In the genomic region with DNA sequence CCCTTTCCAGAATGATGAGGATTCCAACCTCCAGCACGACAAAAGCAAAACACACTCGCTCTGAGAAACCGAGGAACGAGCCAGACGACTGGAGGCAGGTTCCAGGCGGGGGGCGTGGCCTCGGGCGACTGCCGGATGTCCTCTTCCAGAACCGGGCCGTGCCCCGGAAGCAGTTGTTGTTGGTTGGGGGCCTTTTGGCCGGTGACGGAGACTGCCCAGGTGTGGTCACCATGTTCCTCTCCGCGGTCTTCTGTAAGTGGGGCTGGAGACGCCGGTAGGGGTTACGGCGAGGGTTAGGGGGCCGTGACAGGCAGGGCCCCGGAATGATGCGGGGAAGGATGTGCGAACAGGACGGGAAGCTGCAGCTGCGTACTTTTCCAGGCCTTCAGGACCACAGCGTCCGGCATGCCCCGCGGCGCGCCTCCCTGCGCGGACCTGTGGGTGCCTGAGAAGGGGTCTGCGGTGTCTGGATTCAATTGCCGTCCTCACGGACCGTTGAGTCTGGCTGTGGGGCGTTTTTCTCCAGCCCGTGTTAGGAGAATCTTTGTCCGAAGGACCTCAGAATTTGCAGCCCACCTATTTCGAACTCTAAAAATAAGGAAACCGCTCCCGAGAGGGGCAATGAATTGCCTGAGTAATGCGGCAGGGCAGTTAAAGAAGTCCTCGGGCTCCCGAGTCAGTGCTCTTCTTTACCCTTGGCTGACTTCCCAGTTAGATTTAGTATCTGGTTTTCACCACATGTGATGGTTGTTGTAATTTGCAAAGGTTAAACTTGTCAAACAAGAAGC, we compare ENCODE assay signal across 1 cellular context.
A peak's percentile ranks its signal among the peaks of the same experiment; 100 is the strongest.
TF ChIP-seq lines count a peak whose summit lies in the region.

A gene (plus strand): TSS at position 172 of the 788 bp plus-strand sequence. CDS start 59 bp downstream, at position 231.

TF ChIP-seq in HepG2, 621 proteins besides CTCF, POLR2A, EP300 and RAD21 (continued from another document and continues in another):
- TF ChIP-seq, protein P1, sequence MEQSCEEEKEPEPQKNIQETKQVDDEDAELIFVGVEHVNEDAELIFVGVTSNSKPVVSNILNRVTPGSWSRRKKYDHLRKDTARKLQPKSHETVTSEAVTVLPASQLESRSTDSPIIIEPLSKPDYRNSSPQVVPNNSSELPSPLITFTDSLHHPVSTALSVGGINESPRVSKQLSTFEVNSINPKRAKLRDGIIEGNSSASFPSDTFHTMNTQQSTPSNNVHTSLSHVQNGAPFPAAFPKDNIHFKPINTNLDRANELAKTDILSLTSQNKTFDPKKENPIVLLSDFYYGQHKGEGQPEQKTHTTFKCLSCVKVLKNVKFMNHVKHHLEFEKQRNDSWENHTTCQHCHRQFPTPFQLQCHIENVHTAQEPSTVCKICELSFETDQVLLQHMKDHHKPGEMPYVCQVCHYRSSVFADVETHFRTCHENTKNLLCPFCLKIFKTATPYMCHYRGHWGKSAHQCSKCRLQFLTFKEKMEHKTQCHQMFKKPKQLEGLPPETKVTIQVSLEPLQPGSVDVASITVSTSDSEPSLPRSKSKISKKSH (CRISPR knock-in tag; IDR thresholded peaks at IDR 0.05; ENCODE audit: borderline replicate concordance), result peak; percentile 97
- TF ChIP-seq EHMT2 (IDR thresholded peaks at IDR 0.05; ENCODE audit: borderline replicate concordance, low read depth, low read length) (peak; percentile 52; the same call in 1 of the 2 replicates), ZNF720 (CRISPR knock-in tag; IDR thresholded peaks at IDR 0.05) (no peak), RARA (CRISPR knock-in tag; IDR thresholded peaks at IDR 0.05) (peak; percentile 60), ZNF768 (CRISPR knock-in tag; IDR thresholded peaks at IDR 0.05) (peak; percentile 79; the same call in 1 of the 2 replicates), SMAD9 (CRISPR knock-in tag; IDR thresholded peaks at IDR 0.05) (no peak), ZNF75D (CRISPR knock-in tag; IDR thresholded peaks at IDR 0.05; ENCODE audit: borderline replicate concordance) (no peak), ARNT2 (CRISPR knock-in tag; IDR thresholded peaks at IDR 0.05; ENCODE audit: low read depth) (peak; percentile 91), JUND (CRISPR knock-in tag; IDR thresholded peaks at IDR 0.05) (no peak), ZFX (CRISPR knock-in tag; IDR thresholded peaks at IDR 0.05; ENCODE audit: low read depth) (peak; percentile 98), KLF11 (CRISPR knock-in tag; IDR thresholded peaks at IDR 0.05) (no peak; the same call in 1 of the 2 replicates), RARG (CRISPR knock-in tag; IDR thresholded peaks at IDR 0.05; ENCODE audit: low read depth) (no peak), KMT2B (CRISPR knock-in tag; IDR thresholded peaks at IDR 0.05) (peak; percentile 100), ZNF441 (CRISPR knock-in tag; IDR thresholded peaks at IDR 0.05; ENCODE audit: borderline replicate concordance) (peak; percentile 88), ZNF496 (CRISPR knock-in tag; IDR thresholded peaks at IDR 0.05; ENCODE audit: insufficient replicate concordance) (no peak), CCAR2 (optimal IDR thresholded peaks at IDR 0.05; ENCODE audit: low read depth, low read length) (no peak), MZF1 (CRISPR knock-in tag; IDR thresholded peaks at IDR 0.05; ENCODE audit: borderline replicate concordance) (no peak)
- TF ChIP-seq, protein P2, sequence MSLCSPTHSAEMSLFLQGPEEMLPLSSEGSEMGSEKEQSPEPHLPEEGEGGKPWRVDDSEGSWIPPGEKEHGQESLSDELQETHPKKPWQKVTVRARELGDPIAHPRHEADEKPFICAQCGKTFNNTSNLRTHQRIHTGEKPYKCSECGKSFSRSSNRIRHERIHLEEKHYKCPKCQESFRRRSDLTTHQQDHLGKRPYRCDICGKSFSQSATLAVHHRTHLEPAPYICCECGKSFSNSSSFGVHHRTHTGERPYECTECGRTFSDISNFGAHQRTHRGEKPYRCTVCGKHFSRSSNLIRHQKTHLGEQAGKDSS (CRISPR knock-in tag; IDR thresholded peaks at IDR 0.05; ENCODE audit: borderline replicate concordance, low read depth), result peak; percentile 87
- TF ChIP-seq, protein P3, sequence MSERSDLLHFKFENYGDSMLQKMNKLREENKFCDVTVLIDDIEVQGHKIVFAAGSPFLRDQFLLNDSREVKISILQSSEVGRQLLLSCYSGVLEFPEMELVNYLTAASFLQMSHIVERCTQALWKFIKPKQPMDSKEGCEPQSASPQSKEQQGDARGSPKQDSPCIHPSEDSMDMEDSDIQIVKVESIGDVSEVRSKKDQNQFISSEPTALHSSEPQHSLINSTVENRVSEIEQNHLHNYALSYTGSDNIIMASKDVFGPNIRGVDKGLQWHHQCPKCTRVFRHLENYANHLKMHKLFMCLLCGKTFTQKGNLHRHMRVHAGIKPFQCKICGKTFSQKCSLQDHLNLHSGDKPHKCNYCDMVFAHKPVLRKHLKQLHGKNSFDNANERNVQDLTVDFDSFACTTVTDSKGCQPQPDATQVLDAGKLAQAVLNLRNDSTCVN (CRISPR knock-in tag; IDR thresholded peaks at IDR 0.05; ENCODE audit: borderline replicate concordance), result peak; percentile 90
- TF ChIP-seq, protein P4, sequence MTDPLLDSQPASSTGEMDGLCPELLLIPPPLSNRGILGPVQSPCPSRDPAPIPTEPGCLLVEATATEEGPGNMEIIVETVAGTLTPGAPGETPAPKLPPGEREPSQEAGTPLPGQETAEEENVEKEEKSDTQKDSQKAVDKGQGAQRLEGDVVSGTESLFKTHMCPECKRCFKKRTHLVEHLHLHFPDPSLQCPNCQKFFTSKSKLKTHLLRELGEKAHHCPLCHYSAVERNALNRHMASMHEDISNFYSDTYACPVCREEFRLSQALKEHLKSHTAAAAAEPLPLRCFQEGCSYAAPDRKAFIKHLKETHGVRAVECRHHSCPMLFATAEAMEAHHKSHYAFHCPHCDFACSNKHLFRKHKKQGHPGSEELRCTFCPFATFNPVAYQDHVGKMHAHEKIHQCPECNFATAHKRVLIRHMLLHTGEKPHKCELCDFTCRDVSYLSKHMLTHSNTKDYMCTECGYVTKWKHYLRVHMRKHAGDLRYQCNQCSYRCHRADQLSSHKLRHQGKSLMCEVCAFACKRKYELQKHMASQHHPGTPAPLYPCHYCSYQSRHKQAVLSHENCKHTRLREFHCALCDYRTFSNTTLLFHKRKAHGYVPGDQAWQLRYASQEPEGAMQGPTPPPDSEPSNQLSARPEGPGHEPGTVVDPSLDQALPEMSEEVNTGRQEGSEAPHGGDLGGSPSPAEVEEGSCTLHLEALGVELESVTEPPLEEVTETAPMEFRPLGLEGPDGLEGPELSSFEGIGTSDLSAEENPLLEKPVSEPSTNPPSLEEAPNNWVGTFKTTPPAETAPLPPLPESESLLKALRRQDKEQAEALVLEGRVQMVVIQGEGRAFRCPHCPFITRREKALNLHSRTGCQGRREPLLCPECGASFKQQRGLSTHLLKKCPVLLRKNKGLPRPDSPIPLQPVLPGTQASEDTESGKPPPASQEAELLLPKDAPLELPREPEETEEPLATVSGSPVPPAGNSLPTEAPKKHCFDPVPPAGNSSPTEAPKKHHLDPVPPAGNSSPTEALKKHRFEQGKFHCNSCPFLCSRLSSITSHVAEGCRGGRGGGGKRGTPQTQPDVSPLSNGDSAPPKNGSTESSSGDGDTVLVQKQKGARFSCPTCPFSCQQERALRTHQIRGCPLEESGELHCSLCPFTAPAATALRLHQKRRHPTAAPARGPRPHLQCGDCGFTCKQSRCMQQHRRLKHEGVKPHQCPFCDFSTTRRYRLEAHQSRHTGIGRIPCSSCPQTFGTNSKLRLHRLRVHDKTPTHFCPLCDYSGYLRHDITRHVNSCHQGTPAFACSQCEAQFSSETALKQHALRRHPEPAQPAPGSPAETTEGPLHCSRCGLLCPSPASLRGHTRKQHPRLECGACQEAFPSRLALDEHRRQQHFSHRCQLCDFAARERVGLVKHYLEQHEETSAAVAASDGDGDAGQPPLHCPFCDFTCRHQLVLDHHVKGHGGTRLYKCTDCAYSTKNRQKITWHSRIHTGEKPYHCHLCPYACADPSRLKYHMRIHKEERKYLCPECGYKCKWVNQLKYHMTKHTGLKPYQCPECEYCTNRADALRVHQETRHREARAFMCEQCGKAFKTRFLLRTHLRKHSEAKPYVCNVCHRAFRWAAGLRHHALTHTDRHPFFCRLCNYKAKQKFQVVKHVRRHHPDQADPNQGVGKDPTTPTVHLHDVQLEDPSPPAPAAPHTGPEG (CRISPR knock-in tag; IDR thresholded peaks at IDR 0.05), result peak; percentile 95
- TF ChIP-seq, protein P5, sequence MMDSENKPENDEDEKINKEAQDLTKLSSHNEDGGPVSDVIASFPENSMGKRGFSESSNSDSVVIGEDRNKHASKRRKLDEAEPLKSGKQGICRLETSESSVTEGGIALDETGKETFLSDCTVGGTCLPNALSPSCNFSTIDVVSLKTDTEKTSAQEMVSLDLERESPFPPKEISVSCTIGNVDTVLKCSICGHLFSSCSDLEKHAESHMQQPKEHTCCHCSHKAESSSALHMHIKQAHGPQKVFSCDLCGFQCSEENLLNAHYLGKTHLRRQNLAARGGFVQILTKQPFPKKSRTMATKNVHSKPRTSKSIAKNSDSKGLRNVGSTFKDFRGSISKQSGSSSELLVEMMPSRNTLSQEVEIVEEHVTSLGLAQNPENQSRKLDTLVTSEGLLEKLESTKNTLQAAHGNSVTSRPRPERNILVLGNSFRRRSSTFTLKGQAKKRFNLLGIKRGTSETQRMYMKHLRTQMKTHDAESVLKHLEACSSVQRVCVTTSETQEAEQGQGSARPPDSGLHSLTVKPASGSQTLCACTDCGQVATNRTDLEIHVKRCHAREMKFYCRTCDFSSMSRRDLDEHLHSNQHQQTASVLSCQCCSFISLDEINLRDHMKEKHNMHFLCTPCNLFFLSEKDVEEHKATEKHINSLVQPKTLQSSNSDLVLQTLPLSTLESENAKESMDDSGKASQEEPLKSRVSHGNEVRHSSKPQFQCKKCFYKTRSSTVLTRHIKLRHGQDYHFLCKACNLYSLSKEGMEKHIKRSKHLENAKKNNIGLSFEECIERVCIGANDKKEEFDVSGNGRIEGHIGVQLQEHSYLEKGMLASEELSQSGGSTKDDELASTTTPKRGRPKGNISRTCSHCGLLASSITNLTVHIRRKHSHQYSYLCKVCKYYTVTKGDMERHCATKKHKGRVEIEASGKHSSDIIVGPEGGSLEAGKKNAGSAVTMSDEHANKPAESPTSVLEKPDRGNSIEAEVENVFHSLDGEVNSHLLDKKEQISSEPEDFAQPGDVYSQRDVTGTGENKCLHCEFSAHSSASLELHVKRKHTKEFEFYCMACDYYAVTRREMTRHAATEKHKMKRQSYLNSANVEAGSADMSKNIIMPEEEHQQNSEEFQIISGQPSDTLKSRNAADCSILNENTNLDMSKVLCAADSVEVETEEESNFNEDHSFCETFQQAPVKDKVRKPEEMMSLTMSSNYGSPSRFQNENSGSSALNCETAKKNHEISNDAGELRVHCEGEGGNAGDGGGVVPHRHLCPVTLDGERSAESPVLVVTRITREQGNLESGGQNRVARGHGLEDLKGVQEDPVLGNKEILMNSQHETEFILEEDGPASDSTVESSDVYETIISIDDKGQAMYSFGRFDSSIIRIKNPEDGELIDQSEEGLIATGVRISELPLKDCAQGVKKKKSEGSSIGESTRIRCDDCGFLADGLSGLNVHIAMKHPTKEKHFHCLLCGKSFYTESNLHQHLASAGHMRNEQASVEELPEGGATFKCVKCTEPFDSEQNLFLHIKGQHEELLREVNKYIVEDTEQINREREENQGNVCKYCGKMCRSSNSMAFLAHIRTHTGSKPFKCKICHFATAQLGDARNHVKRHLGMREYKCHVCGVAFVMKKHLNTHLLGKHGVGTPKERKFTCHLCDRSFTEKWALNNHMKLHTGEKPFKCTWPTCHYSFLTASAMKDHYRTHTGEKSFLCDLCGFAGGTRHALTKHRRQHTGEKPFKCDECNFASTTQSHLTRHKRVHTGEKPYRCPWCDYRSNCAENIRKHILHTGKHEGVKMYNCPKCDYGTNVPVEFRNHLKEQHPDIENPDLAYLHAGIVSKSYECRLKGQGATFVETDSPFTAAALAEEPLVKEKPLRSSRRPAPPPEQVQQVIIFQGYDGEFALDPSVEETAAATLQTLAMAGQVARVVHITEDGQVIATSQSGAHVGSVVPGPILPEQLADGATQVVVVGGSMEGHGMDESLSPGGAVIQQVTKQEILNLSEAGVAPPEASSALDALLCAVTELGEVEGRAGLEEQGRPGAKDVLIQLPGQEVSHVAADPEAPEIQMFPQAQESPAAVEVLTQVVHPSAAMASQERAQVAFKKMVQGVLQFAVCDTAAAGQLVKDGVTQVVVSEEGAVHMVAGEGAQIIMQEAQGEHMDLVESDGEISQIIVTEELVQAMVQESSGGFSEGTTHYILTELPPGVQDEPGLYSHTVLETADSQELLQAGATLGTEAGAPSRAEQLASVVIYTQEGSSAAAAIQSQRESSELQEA (CRISPR knock-in tag; IDR thresholded peaks at IDR 0.05; ENCODE audit: not compliant biosample characterization), result no peak
- TF ChIP-seq, protein P6, sequence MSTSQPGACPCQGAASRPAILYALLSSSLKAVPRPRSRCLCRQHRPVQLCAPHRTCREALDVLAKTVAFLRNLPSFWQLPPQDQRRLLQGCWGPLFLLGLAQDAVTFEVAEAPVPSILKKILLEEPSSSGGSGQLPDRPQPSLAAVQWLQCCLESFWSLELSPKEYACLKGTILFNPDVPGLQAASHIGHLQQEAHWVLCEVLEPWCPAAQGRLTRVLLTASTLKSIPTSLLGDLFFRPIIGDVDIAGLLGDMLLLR (CRISPR knock-in tag; IDR thresholded peaks at IDR 0.05), result 0 out of 2 replicates have a peak, but pooled peaks have one; percentile 50
